Comparison of ENCODE assay signal across 1 cellular context in genomic region chr19:38638461-38638860, GRCh38.
TF ChIP-seq lines count a peak whose summit lies in the region.

No MANE protein-coding gene starts in this region.

TF ChIP-seq in WTC11, 78 proteins besides CTCF, POLR2A, EP300 and RAD21:
- no peak for TF ChIP-seq ZNF317 (CRISPR knock-in tag; IDR thresholded peaks at IDR 0.05; ENCODE audit: borderline replicate concordance, low read depth)
- no peak for TF ChIP-seq IRF1 (CRISPR knock-in tag; IDR thresholded peaks at IDR 0.05)
- TF ChIP-seq TP53 (CRISPR knock-in tag; IDR thresholded peaks at IDR 0.05) = no peak
